Comparison of ENCODE assay signal across 14 cellular contexts in genomic region chr1:25474439-25475047, GRCh38. TPM values are rescaled to one million over a fixed set of nuclear protein-coding genes. Genes with fewer than 3 reads are reported as not detected.
A peak's percentile ranks its signal among the peaks of the same experiment; 100 is the strongest.
DNase-seq lines count a peak whose midpoint lies in the region; ATAC-seq and TF ChIP-seq lines count a peak whose summit lies in the region.
"Had no signal": no experiment of that assay in that cellular context is flagged by ENCODE, and none has a peak within 500 bp of the region (broad histone marks: within the 10 kb centered on the region; RNA-seq: fewer than 3 reads in every experiment).

No MANE protein-coding gene starts in this region.

- intact Hi-C loops in CD4-positive, alpha-beta T cell (cut with DNase I, micrococcal nuclease): loop anchor here (5.0 kb wide), 1 partner anchor 42 kb away; the partner anchor contains the start of gene MACO1 (in 2 of the 2)
- intact Hi-C loops in CD8-positive, alpha-beta T cell (cut with DNase I, micrococcal nuclease): loop anchor here (5.0 kb wide), 1 partner anchor 42 kb away; the partner anchor contains the start of gene MACO1 (in 2 of the 2)
- intact Hi-C loops in left ventricle myocardium superior (cut with micrococcal nuclease): no loop called here

- H3K4me3 ChIP-seq in CD8-positive, alpha-beta T cell (ENCODE audit: low read depth, low read length): peak overlapping the region; percentile 28
- H3K4me3 ChIP-seq: adrenal gland had no signal

- TF ChIP-seq CTCF in CD4-positive, alpha-beta T cell (IDR thresholded peaks at IDR 0.05): no peak
- TF ChIP-seq CTCF in CD8-positive, alpha-beta T cell (IDR thresholded peaks at IDR 0.05): no peak

- H3K27me3 ChIP-seq in CD4-positive, alpha-beta T cell (ENCODE audit: control insufficient read depth, insufficient read depth, low read length): no peaks in the 10 kb centered on the region
- H3K27me3 ChIP-seq in CD8-positive, alpha-beta T cell (ENCODE audit: insufficient read depth, low read length): no peaks in the 10 kb centered on the region
- H3K27me3 ChIP-seq: adrenal gland had no signal

- DNase-seq in CD4-positive, alpha-beta T cell: peak in 1 of 10 experiments; percentile 3
- DNase-seq in CD8-positive, alpha-beta T cell: peak in 1 of 7 experiments; percentile 51
- no peak for DNase-seq in activated CD8-positive, alpha-beta T cell treated with anti-CD3 and anti-CD28 coated beads, Interleukin-2, amount 10 ng/mL, durations not matched to agents 7 days and 5 days
- DNase-seq in left ventricle myocardium superior (no peak), OCI-M2 (lab: John Stamatoyannopoulos, UW; ENCODE audit: unreplicated experiment) (no peak)
- no peak for DNase-seq in stimulated activated CD8-positive, alpha-beta memory T cell treated with anti-CD3 and anti-CD28 coated beads, Interleukin-4, amount 100 ng/mL, for 48 hours
- DNase-seq: adrenal gland, HFFc6, naive B cell, NCI-H1105, NCI-H526, SHP77 treated with DMSO at 0.1 percent for 48 hours had no signal

- peaks cover 61% of the 10 kb centered on the region for H3K4me1 Mint-ChIP-seq in CD4-positive, alpha-beta T cell (ENCODE audit: low read depth)
- H3K4me1 Mint-ChIP-seq in CD8-positive, alpha-beta T cell (ENCODE audit: low read depth): peaks cover 65% of the 10 kb centered on the region
- H3K4me1 Mint-ChIP-seq in activated CD8-positive, alpha-beta T cell treated with anti-CD3 and anti-CD28 coated beads, Interleukin-2, amount 10 ng/mL, durations not matched to agents 7 days and 5 days (ENCODE audit: low read depth): peaks cover 43% of the 10 kb centered on the region

- CTCF ChIA-PET in CD4-positive, alpha-beta T cell (lab: Charles Lee): no interaction called here
- CTCF ChIA-PET in CD8-positive, alpha-beta T cell (lab: Charles Lee): interaction anchor here (1.0 kb wide), 1 partner anchor 12 kb away, joined by 3 read pairs; no protein-coding TSS in a partner anchor
- CTCF ChIA-PET in activated CD8-positive, alpha-beta T cell treated with anti-CD3 and anti-CD28 coated beads, Interleukin-2, amount 10 ng/mL, durations not matched to agents 7 days and 5 days (lab: Charles Lee): interaction anchor here (6.4 kb wide), 1 partner anchor 12 kb away, joined by 76 read pairs; no protein-coding TSS in a partner anchor

- peaks cover 29% of the 10 kb centered on the region for H3K36me3 Mint-ChIP-seq in CD4-positive, alpha-beta T cell (ENCODE audit: low read depth)
- peaks cover 21% of the 10 kb centered on the region for H3K36me3 Mint-ChIP-seq in CD8-positive, alpha-beta T cell
- H3K36me3 Mint-ChIP-seq in activated CD8-positive, alpha-beta T cell treated with anti-CD3 and anti-CD28 coated beads, Interleukin-2, amount 10 ng/mL, durations not matched to agents 7 days and 5 days (ENCODE audit: low read depth): peaks cover 14% of the 10 kb centered on the region
- H3K36me3 Mint-ChIP-seq: naive B cell had no signal

- H3K9me3 Mint-ChIP-seq in CD4-positive, alpha-beta T cell: no peaks in the 10 kb centered on the region
- H3K9me3 Mint-ChIP-seq in CD8-positive, alpha-beta T cell: no peaks in the 10 kb centered on the region
- no peaks in the 10 kb centered on the region for H3K9me3 Mint-ChIP-seq in activated CD8-positive, alpha-beta T cell treated with anti-CD3 and anti-CD28 coated beads, Interleukin-2, amount 10 ng/mL, durations not matched to agents 7 days and 5 days (ENCODE audit: insufficient read depth)
- H3K9me3 Mint-ChIP-seq: HFFc6, naive B cell had no signal

- H3K4me1 ChIP-seq in CD8-positive, alpha-beta T cell (ENCODE audit: insufficient read depth, low read length): peaks cover 49% of the 10 kb centered on the region

- ATAC-seq in CD4-positive, alpha-beta T cell (ENCODE audit: poor library complexity): peak; percentile 75
- ATAC-seq in CD8-positive, alpha-beta T cell: peak; percentile 69
- peak; percentile 43 for ATAC-seq in activated CD8-positive, alpha-beta T cell treated with anti-CD3 and anti-CD28 coated beads, Interleukin-2, amount 10 ng/mL, durations not matched to agents 7 days and 5 days
- ATAC-seq in left ventricle myocardium superior (peak; percentile 60), GM21723 (IDR thresholded peaks at IDR 0.05; ENCODE audit: unreplicated experiment) (no peak)

- H3K27ac Mint-ChIP-seq in CD4-positive, alpha-beta T cell: peak overlapping the region; percentile 95
- peak overlapping the region; percentile 94 for H3K27ac Mint-ChIP-seq in CD8-positive, alpha-beta T cell
- H3K27ac Mint-ChIP-seq in activated CD8-positive, alpha-beta T cell treated with anti-CD3 and anti-CD28 coated beads, Interleukin-2, amount 10 ng/mL, durations not matched to agents 7 days and 5 days: peak overlapping the region; percentile 86
- H3K27ac Mint-ChIP-seq: HFFc6 had no signal

- no peaks in the 10 kb centered on the region for H3K27me3 Mint-ChIP-seq in CD4-positive, alpha-beta T cell
- no peaks in the 10 kb centered on the region for H3K27me3 Mint-ChIP-seq in CD8-positive, alpha-beta T cell (ENCODE audit: low read depth)
- no peaks in the 10 kb centered on the region for H3K27me3 Mint-ChIP-seq in activated CD8-positive, alpha-beta T cell treated with anti-CD3 and anti-CD28 coated beads, Interleukin-2, amount 10 ng/mL, durations not matched to agents 7 days and 5 days (ENCODE audit: low read depth)
- H3K27me3 Mint-ChIP-seq: naive B cell had no signal

- peak overlapping the region; percentile 79 for H3K4me3 Mint-ChIP-seq in CD4-positive, alpha-beta T cell
- H3K4me3 Mint-ChIP-seq in CD8-positive, alpha-beta T cell: peak overlapping the region; percentile 76
- H3K4me3 Mint-ChIP-seq in activated CD8-positive, alpha-beta T cell treated with anti-CD3 and anti-CD28 coated beads, Interleukin-2, amount 10 ng/mL, durations not matched to agents 7 days and 5 days: peak overlapping the region; percentile 71
- H3K4me3 Mint-ChIP-seq: HFFc6, naive B cell had no signal

- H3K9me3 ChIP-seq in CD4-positive, alpha-beta T cell (ENCODE audit: control insufficient read depth, low read length): no peaks in the 10 kb centered on the region
- H3K9me3 ChIP-seq in CD8-positive, alpha-beta T cell (ENCODE audit: low read length): no peaks in the 10 kb centered on the region
- H3K9me3 ChIP-seq: adrenal gland had no signal

- POLR2A ChIA-PET in CD4-positive, alpha-beta T cell (lab: Charles Lee): interaction anchor here (0.7 to 0.8 kb wide), 2 partner anchors 43 to 336 kb away, joined by 3 to 6 read pairs; partner anchors contain the start of gene MACO1
- POLR2A ChIA-PET in CD8-positive, alpha-beta T cell (lab: Charles Lee): interaction anchor here (3.0 kb wide), 1 partner anchor 44 kb away, joined by 14 read pairs; the partner anchor contains the start of gene MACO1
- POLR2A ChIA-PET in activated CD8-positive, alpha-beta T cell treated with anti-CD3 and anti-CD28 coated beads, Interleukin-2, amount 10 ng/mL, durations not matched to agents 7 days and 5 days (lab: Charles Lee): interaction anchor here (0.8 kb wide), 1 partner anchor 44 kb away, joined by 3 read pairs; no protein-coding TSS in a partner anchor

- H3K36me3 ChIP-seq in CD8-positive, alpha-beta T cell (ENCODE audit: insufficient read depth, low read length): no peaks in the 10 kb centered on the region
- H3K36me3 ChIP-seq: adrenal gland had no signal

- H3K27ac ChIP-seq in CD4-positive, alpha-beta T cell (ENCODE audit: low read depth, low read length): peak overlapping the region; percentile 37
- H3K27ac ChIP-seq in CD8-positive, alpha-beta T cell (ENCODE audit: low read depth, low read length): peak overlapping the region; percentile 28
- H3K27ac ChIP-seq: adrenal gland had no signal

RNA-seq across cellular contexts. Expression of gene MACO1, which starts 43.8 kb away (rescaled TPM):
- 10 to 100 TPM; 24.1 to 24.9 TPM for total RNA-seq in CD4-positive, alpha-beta T cell
- total RNA-seq in CD8-positive, alpha-beta T cell: 10 to 100 TPM; 44.7 to 47.0 TPM
- 10 to 100 TPM; 16.4 to 17.2 TPM for total RNA-seq in activated CD8-positive, alpha-beta T cell treated with anti-CD3 and anti-CD28 coated beads, Interleukin-2, amount 10 ng/mL, durations not matched to agents 7 days and 5 days
- 15.6 TPM for total RNA-seq in left ventricle myocardium superior

RNA-seq across cellular contexts. Expression of gene RHCE, which starts 53.9 kb away (rescaled TPM):
- 1 to 10 TPM in 1 of 2 experiments, under 1 TPM in 1; 0.25 to 1.1 TPM for total RNA-seq in CD4-positive, alpha-beta T cell
- total RNA-seq in CD8-positive, alpha-beta T cell: under 1 TPM; 0.42 to 0.43 TPM
- total RNA-seq in activated CD8-positive, alpha-beta T cell treated with anti-CD3 and anti-CD28 coated beads, Interleukin-2, amount 10 ng/mL, durations not matched to agents 7 days and 5 days: under 1 TPM in 1 of 2 experiments, not detected in 1; 0.13 TPM
- total RNA-seq in left ventricle myocardium superior: 1.0 TPM
- total RNA-seq: T-helper 2 cell treated with Interferon-gamma antibody and Interleukin-4, amounts not matched to agents 100 ng/mL and 5 ng/mL, for 36 hours had no signal
